11 cellular contexts compared by ENCODE assay signal in genomic region chr20:48728042-48728837, GRCh38.
DNase-seq lines count a peak whose midpoint lies in the region; ATAC-seq lines count a peak whose summit lies in the region.
"Had no signal": no experiment of that assay in that cellular context is flagged by ENCODE, and none has a peak within 500 bp of the region (broad histone marks: within the 10 kb centered on the region; RNA-seq: fewer than 3 reads in every experiment).

No MANE protein-coding gene starts in this region.

- peaks cover 46% of the 10 kb centered on the region for H3K4me1 Mint-ChIP-seq in activated T-cell treated with anti-CD3 and anti-CD28 coated beads, Interleukin-2, amount 50 U/mL, for 24 hours (ENCODE audit: low read depth)
- peaks cover 32% of the 10 kb centered on the region for H3K4me1 Mint-ChIP-seq in activated naive CD8-positive, alpha-beta T cell treated with anti-CD3 and anti-CD28 coated beads for 36 hours

- no peak for DNase-seq in activated T-cell treated with anti-CD3 and anti-CD28 coated beads, Interleukin-2, amount 50 U/mL, for 24 hours
- DNase-seq in activated T-cell treated with anti-CD3 and anti-CD28 coated beads for 4 hours (no peak), hypothalamus (lab: John Stamatoyannopoulos, UW) (peak in 49 of 51 donors; percentile 44 to 98 (median 87)), LoVo (ENCODE audit: low spot score) (no peak), islet precursor cell (no peak)
- DNase-seq in activated naive CD8-positive, alpha-beta T cell treated with anti-CD3 and anti-CD28 coated beads for 36 hours, result no peak
- DNase-seq: GM23248 had no signal

- H3K27me3 Mint-ChIP-seq in activated T-cell treated with anti-CD3 and anti-CD28 coated beads, Interleukin-2, amount 50 U/mL, for 24 hours, result no peaks in the 10 kb centered on the region
- no peaks in the 10 kb centered on the region for H3K27me3 Mint-ChIP-seq in activated naive CD8-positive, alpha-beta T cell treated with anti-CD3 and anti-CD28 coated beads for 36 hours

- peak overlapping the region; percentile 100 for H3K27ac ChIP-seq in temporal lobe (ENCODE audit: low read depth, low read length)
- H3K27ac ChIP-seq: A549, GM23248 had no signal

- H3K36me3 Mint-ChIP-seq in activated T-cell treated with anti-CD3 and anti-CD28 coated beads, Interleukin-2, amount 50 U/mL, for 24 hours (ENCODE audit: low read depth), result peaks cover 81% of the 10 kb centered on the region
- H3K36me3 Mint-ChIP-seq in activated naive CD8-positive, alpha-beta T cell treated with anti-CD3 and anti-CD28 coated beads for 36 hours, result peaks cover 49% of the 10 kb centered on the region

- H3K9me3 Mint-ChIP-seq in activated T-cell treated with anti-CD3 and anti-CD28 coated beads, Interleukin-2, amount 50 U/mL, for 24 hours, result no peaks in the 10 kb centered on the region
- no peaks in the 10 kb centered on the region for H3K9me3 Mint-ChIP-seq in activated naive CD8-positive, alpha-beta T cell treated with anti-CD3 and anti-CD28 coated beads for 36 hours

- no peak overlapping the region for H3K4me3 Mint-ChIP-seq in activated T-cell treated with anti-CD3 and anti-CD28 coated beads, Interleukin-2, amount 50 U/mL, for 24 hours
- H3K4me3 Mint-ChIP-seq in activated naive CD8-positive, alpha-beta T cell treated with anti-CD3 and anti-CD28 coated beads for 36 hours, result no peak overlapping the region

- H3K27ac Mint-ChIP-seq in activated T-cell treated with anti-CD3 and anti-CD28 coated beads, Interleukin-2, amount 50 U/mL, for 24 hours, result peak overlapping the region; percentile 73
- peak overlapping the region; percentile 57 for H3K27ac Mint-ChIP-seq in activated naive CD8-positive, alpha-beta T cell treated with anti-CD3 and anti-CD28 coated beads for 36 hours

- ATAC-seq in GM19324 (IDR thresholded peaks at IDR 0.05; ENCODE audit: low FRiP score, unreplicated experiment), result no peak
- ATAC-seq: A549, mucosa of descending colon had no signal

Comparison
In these comparisons a context has a peak if more than half of its experiments do, and no peak if none do; other contexts are left out.
1. DNase-seq: peak in hypothalamus (49 of 51); none in activated T-cell treated with anti-CD3 and anti-CD28 coated beads, Interleukin-2, amount 50 U/mL, for 24 hours (single experiment), activated T-cell treated with anti-CD3 and anti-CD28 coated beads for 4 hours (single experiment), activated naive CD8-positive, alpha-beta T cell treated with anti-CD3 and anti-CD28 coated beads for 36 hours (single experiment), LoVo (single experiment) and islet precursor cell (single experiment).